Comparison of ENCODE assay signal across 9 cellular contexts in genomic region chr22:27420817-27421361, GRCh38.
A peak's percentile ranks its signal among the peaks of the same experiment; 100 is the strongest.
DNase-seq lines count a peak whose midpoint lies in the region; ATAC-seq, FAIRE-seq and TF ChIP-seq lines count a peak whose summit lies in the region.
"Had no signal": no experiment of that assay in that cellular context is flagged by ENCODE, and none has a peak within 500 bp of the region (broad histone marks: within the 10 kb centered on the region; RNA-seq: fewer than 3 reads in every experiment).

No MANE protein-coding gene starts in this region.

- no peak for TF ChIP-seq CTCF in HFF-Myc (IDR thresholded peaks at IDR 0.05; ENCODE audit: low read depth, low read length, missing control alignments)
- TF ChIP-seq CTCF in breast epithelium (IDR thresholded peaks at IDR 0.05), result no peak
- no peak for TF ChIP-seq CTCF in kidney (IDR thresholded peaks at IDR 0.05; ENCODE audit: borderline replicate concordance, extremely low read depth, insufficient read depth)
- TF ChIP-seq CTCF in stomach (IDR thresholded peaks at IDR 0.05), result no peak

- intact Hi-C loops in breast epithelium (cut with DNase I; ENCODE audit: low total_unique reads), result loop anchor here (5.0 kb wide), 1 partner anchor 1501 kb away; no protein-coding TSS in a partner anchor
- intact Hi-C loops in kidney (cut with DNase I), result no loop called here
- intact Hi-C loops in stomach (cut with DNase I; ENCODE audit: low total_unique reads), result no loop called here

- DNase-seq in HFF-Myc (ENCODE audit: extremely low read depth, low read depth) (peak; percentile 63), breast epithelium (ENCODE audit: low spot score in 2 of 2) (peak; percentile 86 to 93), kidney (peak; percentile 87), stomach (peak; percentile 91), DMS53 (lab: John Stamatoyannopoulos, UW) (no peak), iPS-NIHi11 (ENCODE audit: low spot score) (no peak)
- DNase-seq in activated CD4-positive, alpha-beta T cell treated with anti-CD3 and anti-CD28 coated beads, Interleukin-2, amount 50 U/mL, for 1 hour, result no peak
- DNase-seq: T-helper 2 cell had no signal

- H3K27ac ChIP-seq in breast epithelium (peak overlapping the region; percentile 80 to 82), kidney (ENCODE audit: low read depth in 2 of 2, low read length in 2 of 2) (no peak overlapping the region), stomach (peak overlapping the region; percentile 48 to 74 (median 60))

- H3K27me3 ChIP-seq in breast epithelium (no peaks in the 10 kb centered on the region), stomach (no peaks in the 10 kb centered on the region)

- 8 to 23% (median 18%) methylated on average over 27 of the region's 27 CpGs for WGBS in stomach, 5 donors

- H3K36me3 ChIP-seq in breast epithelium, result no peaks in the 10 kb centered on the region
- no peaks in the 10 kb centered on the region for H3K36me3 ChIP-seq in kidney (ENCODE audit: control insufficient read depth in 1 of 2, insufficient read depth in 2 of 2, low read length in 2 of 2)
- H3K36me3 ChIP-seq in stomach, result no peaks in the 10 kb centered on the region

- H3K9me3 ChIP-seq in breast epithelium (no peaks in the 10 kb centered on the region), kidney (ENCODE audit: control insufficient read depth in 1 of 2, low read length in 2 of 2) (no peaks in the 10 kb centered on the region), stomach (no peaks in the 10 kb centered on the region)

- H3K4me1 ChIP-seq in breast epithelium, result peaks cover 8 to 14% of the 10 kb centered on the region in 2 donors
- peaks cover 0 to 6% of the 10 kb centered on the region in 2 donors for H3K4me1 ChIP-seq in kidney (ENCODE audit: control insufficient read depth in 1 of 2, insufficient read depth in 1 of 2, low read depth in 1 of 2, low read length in 2 of 2)
- H3K4me1 ChIP-seq in stomach, result peaks cover 20 to 34% (median 25%) of the 10 kb centered on the region in 4 donors

- no peak for ATAC-seq in GM19452 (IDR thresholded peaks at IDR 0.05; ENCODE audit: unreplicated experiment)

- no peak for TF ChIP-seq POLR2A in breast epithelium (IDR thresholded peaks at IDR 0.05)
- TF ChIP-seq POLR2A in stomach (IDR thresholded peaks at IDR 0.05), result no peak

- H3K9ac ChIP-seq in kidney (ENCODE audit: low read length in 2 of 2), result no peak overlapping the region

- H3K4me3 ChIP-seq in HFF-Myc (replicated peaks; ENCODE audit: low read depth, low read length) (peak overlapping the region; percentile 24), breast epithelium (peak overlapping the region in 2 of 3 donors; percentile 13 to 48), kidney (ENCODE audit: low read length in 2 of 2) (no peak overlapping the region), stomach (no peak overlapping the region)

- no peak for FAIRE-seq in kidney (lab: Jason Lieb, UNC)

- no peak for TF ChIP-seq EP300 in stomach (IDR thresholded peaks at IDR 0.05)

Comparison
In these comparisons a context has a peak if more than half of its experiments do, and no peak if none do; other contexts are left out.
1. DNase-seq: peak in HFF-Myc (single experiment), breast epithelium (2 of 2), kidney (single experiment) and stomach (single experiment); none in activated CD4-positive, alpha-beta T cell treated with anti-CD3 and anti-CD28 coated beads, Interleukin-2, amount 50 U/mL, for 1 hour (single experiment), DMS53 (single experiment) and iPS-NIHi11 (single experiment).
2. H3K4me3 ChIP-seq: peak in HFF-Myc (single experiment) and breast epithelium (2 of 3); none in kidney (0 of 2) and stomach (0 of 4).
3. H3K27ac ChIP-seq: peak in breast epithelium (2 of 2) and stomach (5 of 5); none in kidney (0 of 2).